Comparison of ENCODE assay signal across 8 cellular contexts in genomic region chr19:19407640-19407933, GRCh38. TPM values are rescaled to one million over a fixed set of nuclear protein-coding genes. Genes with fewer than 3 reads are reported as not detected.
DNase-seq lines count a peak whose midpoint lies in the region; ATAC-seq and TF ChIP-seq lines count a peak whose summit lies in the region.

No MANE protein-coding gene starts in this region.

- no peak overlapping the region for H3K4ac ChIP-seq in mesendoderm (ENCODE audit: low read depth, low read length)

- no peak overlapping the region for H2BK5ac ChIP-seq in mesendoderm (ENCODE audit: low read length)

- no peak overlapping the region for H4K8ac ChIP-seq in mesendoderm (ENCODE audit: low read depth, low read length)

- H3K27ac ChIP-seq in heart right ventricle (peak overlapping the region in 5 of 10 donors; percentile 84 to 92 (median 91)), mesendoderm (ENCODE audit: low read depth, low read length) (no peak overlapping the region), upper lobe of right lung (peak overlapping the region; percentile 49)

- H2BK120ac ChIP-seq in mesendoderm (ENCODE audit: low read depth, low read length), result no peak overlapping the region

- H3K27me3 ChIP-seq in heart right ventricle (no peaks in the 10 kb centered on the region), adipocyte (replicated peaks; ENCODE audit: control insufficient read depth, insufficient read depth, low read length) (no peaks in the 10 kb centered on the region), mesendoderm (ENCODE audit: insufficient read depth, low read length, poor library complexity) (no peaks in the 10 kb centered on the region), upper lobe of right lung (no peaks in the 10 kb centered on the region)

- no peak for ATAC-seq in heart right ventricle
- no peak for ATAC-seq in left ventricle myocardium superior
- ATAC-seq in upper lobe of right lung, result no peak
- no peak for ATAC-seq in HG02870 (IDR thresholded peaks at IDR 0.05; ENCODE audit: unreplicated experiment)

- H3K4me1 ChIP-seq in heart right ventricle (peaks cover 19 to 79% (median 60%) of the 10 kb centered on the region in 9 donors), adipocyte (ENCODE audit: control insufficient read depth, insufficient read depth, low read length) (peaks cover 60% of the 10 kb centered on the region), mesendoderm (ENCODE audit: control insufficient read depth, low read depth, low read length) (peaks cover 19% of the 10 kb centered on the region), upper lobe of right lung (peaks cover 53% of the 10 kb centered on the region)

- 65 to 72% methylated on average over 4 of the region's 4 CpGs for WGBS in heart right ventricle, 2 donors
- no CpG with 5 or more reads among the region's 4 CpGs for whole genome bisulfite sequencing in mesendoderm (ENCODE audit: extremely low coverage, insufficient coverage, low lambda C conversion rate)

- no peak overlapping the region for H4K5ac ChIP-seq in mesendoderm (ENCODE audit: low read length)

- H3K36me3 ChIP-seq in heart right ventricle (peaks cover 0 to 6% (median 0%) of the 10 kb centered on the region in 9 donors), adipocyte (ENCODE audit: control insufficient read depth, insufficient read depth, low read length, severe bottlenecking) (no peaks in the 10 kb centered on the region), mesendoderm (ENCODE audit: control insufficient read depth, insufficient read depth, low read length) (no peaks in the 10 kb centered on the region), upper lobe of right lung (no peaks in the 10 kb centered on the region)

- peak overlapping the region in 7 of 10 donors; percentile 86 to 98 (median 93) for H3K4me3 ChIP-seq in heart right ventricle
- peak overlapping the region; percentile 82 for H3K4me3 ChIP-seq in adipocyte (ENCODE audit: low read length)
- no peak overlapping the region for H3K4me3 ChIP-seq in mesendoderm (ENCODE audit: low read length)
- peak overlapping the region; percentile 80 for H3K4me3 ChIP-seq in upper lobe of right lung

- H3K4me2 ChIP-seq in mesendoderm (ENCODE audit: low read length), result peak overlapping the region; percentile 80

- H2AK5ac ChIP-seq in mesendoderm (ENCODE audit: low read length), result no peak overlapping the region

- H3K56ac ChIP-seq in mesendoderm (ENCODE audit: low read length), result peak overlapping the region; percentile 79

- TF ChIP-seq CTCF in heart right ventricle (IDR thresholded peaks at IDR 0.05) (no peak), upper lobe of right lung (IDR thresholded peaks at IDR 0.05) (no peak)

- no peak overlapping the region for H3K18ac ChIP-seq in mesendoderm (ENCODE audit: low read length)

- DNase-seq in heart right ventricle (no peak), left ventricle myocardium superior (no peak), adipocyte (ENCODE audit: low read depth) (no peak), mesendoderm (no peak), upper lobe of right lung (no peak), iPS-NIHi7 (ENCODE audit: extremely low spot score) (no peak), amygdala (lab: John Stamatoyannopoulos, UW) (no peak)

- H3K9me3 ChIP-seq in heart right ventricle (no peaks in the 10 kb centered on the region), adipocyte (ENCODE audit: control insufficient read depth, low read length) (no peaks in the 10 kb centered on the region), upper lobe of right lung (no peaks in the 10 kb centered on the region)

- H3K79me2 ChIP-seq in mesendoderm (ENCODE audit: control insufficient read depth, insufficient read depth, low read length), result peaks cover 68% of the 10 kb centered on the region

- H3K9ac ChIP-seq in adipocyte (ENCODE audit: low read length) (peak overlapping the region; percentile 86), mesendoderm (ENCODE audit: low read length) (peak overlapping the region; percentile 68)

- H2BK15ac ChIP-seq in mesendoderm (replicated peaks; ENCODE audit: low read depth), result no peak overlapping the region

- intact Hi-C loops in heart right ventricle (cut with DNase I), result loop anchor here in 6 of 10 donors (5.0 to 10.0 kb wide), 6 partner anchors 40 to 80 kb away; no protein-coding TSS in a partner anchor
- intact Hi-C loops in left ventricle myocardium superior (cut with micrococcal nuclease), result no loop called here
- intact Hi-C loops in upper lobe of right lung (cut with DNase I), result loop anchor here (10.0 kb wide), 1 partner anchor 77 kb away; no protein-coding TSS in a partner anchor

- H3K23ac ChIP-seq in mesendoderm (ENCODE audit: low read length), result no peak overlapping the region

- peaks cover 19% of the 10 kb centered on the region for H3K79me1 ChIP-seq in mesendoderm (ENCODE audit: low read length)

RNA-seq across cellular contexts. Expression of gene GATAD2A, which starts 2.1 kb away (rescaled TPM):
- total RNA-seq in heart right ventricle (10 to 100 TPM; 22.1 to 48.5 (median 26.0) TPM), left ventricle myocardium superior (29.7 TPM), upper lobe of right lung (85.8 TPM)
- 10 to 100 TPM in 1 of 2 donors, 1 to 10 TPM in 1; 7.5 to 13.3 TPM for polyA plus RNA-seq in heart right ventricle
- 125 TPM for polyA plus RNA-seq in mesendoderm (2013, experiment 1 of 2)
- 121 TPM for polyA plus RNA-seq in mesendoderm (2013, experiment 2 of 2)
